Comparison of ENCODE assay signal across 20 cellular contexts in genomic region chr14:33499687-33500086, GRCh38.
A peak's percentile ranks its signal among the peaks of the same experiment; 100 is the strongest.
DNase-seq lines count a peak whose midpoint lies in the region; ATAC-seq, FAIRE-seq and TF ChIP-seq lines count a peak whose summit lies in the region.
"Had no signal": no experiment of that assay in that cellular context is flagged by ENCODE, and none has a peak within 500 bp of the region (broad histone marks: within the 10 kb centered on the region; RNA-seq: fewer than 3 reads in every experiment).

No MANE protein-coding gene starts in this region.

- peak overlapping the region; percentile 78 for H2AFZ ChIP-seq in endothelial cell of umbilical vein (ENCODE audit: low read depth, low read length)

- intact Hi-C loops in left ventricle myocardium superior (cut with micrococcal nuclease) (no loop called here), cardiac septum (cut with DNase I) (no loop called here), endothelial cell of umbilical vein (cut with micrococcal nuclease) (no loop called here), kidney (cut with DNase I) (no loop called here)

- CTCF ChIA-PET in endothelial cell of umbilical vein (lab: Charles Lee) = no interaction called here

- H3K4me3 Mint-ChIP-seq in neural crest cell = peak overlapping the region; percentile 19

- H3K4me1 Mint-ChIP-seq in neural crest cell = peaks cover 12% of the 10 kb centered on the region

- no peaks in the 10 kb centered on the region for H3K36me3 ChIP-seq in endothelial cell of umbilical vein (ENCODE audit: control insufficient read depth in 2 of 2, extremely low read depth in 1 of 2, insufficient read depth in 2 of 2, low read length in 2 of 2)
- no peaks in the 10 kb centered on the region for H3K36me3 ChIP-seq in WERI-Rb-1
- no peaks in the 10 kb centered on the region for H3K36me3 ChIP-seq in kidney (ENCODE audit: control insufficient read depth in 1 of 2, insufficient read depth in 2 of 2, low read length in 2 of 2)

- peaks cover 12% of the 10 kb centered on the region for H3K36me3 Mint-ChIP-seq in neural crest cell (ENCODE audit: low read depth)

- H3K4me2 ChIP-seq in endothelial cell of umbilical vein (ENCODE audit: insufficient read depth, low read length) = peak overlapping the region; percentile 84

- TF ChIP-seq POLR2A in endothelial cell of umbilical vein (IDR thresholded peaks at IDR 0.05; ENCODE audit: low read depth, low read length) = no peak

- no peak for TF ChIP-seq CTCF in endothelial cell of umbilical vein (IDR thresholded peaks at IDR 0.05; ENCODE audit: extremely low read depth in 1 of 2, insufficient read depth in 1 of 2, low read depth in 1 of 2, low read length in 2 of 2)
- no peak for TF ChIP-seq CTCF in neural crest cell (conservative IDR thresholded peaks at IDR 0.05)
- TF ChIP-seq CTCF in WERI-Rb-1 (IDR thresholded peaks at IDR 0.05; ENCODE audit: low read depth, low read length) = no peak
- TF ChIP-seq CTCF in kidney (IDR thresholded peaks at IDR 0.05; ENCODE audit: borderline replicate concordance, extremely low read depth, insufficient read depth) = no peak

- H3K9me3 ChIP-seq in endothelial cell of umbilical vein (replicated peaks; ENCODE audit: control insufficient read depth, insufficient read depth, low read length) (no peaks in the 10 kb centered on the region), WERI-Rb-1 (ENCODE audit: severe bottlenecking) (no peaks in the 10 kb centered on the region), kidney (ENCODE audit: control insufficient read depth in 1 of 2, low read length in 2 of 2) (peaks cover 0 to 3% of the 10 kb centered on the region in 2 donors)

- no peaks in the 10 kb centered on the region for H3K27me3 Mint-ChIP-seq in neural crest cell (ENCODE audit: low read depth)

- no peaks in the 10 kb centered on the region for H3K9me1 ChIP-seq in endothelial cell of umbilical vein (replicated peaks; ENCODE audit: control insufficient read depth, extremely low read depth, insufficient read depth, low read length)

- H3K4me1 ChIP-seq in endothelial cell of umbilical vein (ENCODE audit: control insufficient read depth, extremely low read depth, insufficient read depth, low read length) (peaks cover 9% of the 10 kb centered on the region), kidney (ENCODE audit: control insufficient read depth in 1 of 2, insufficient read depth in 1 of 2, low read depth in 1 of 2, low read length in 2 of 2) (no peaks in the 10 kb centered on the region)

- H3K27ac ChIP-seq in endothelial cell of umbilical vein (ENCODE audit: insufficient read depth, low read depth, low read length) (no peak overlapping the region), WERI-Rb-1 (no peak overlapping the region), kidney (ENCODE audit: low read depth in 2 of 2, low read length in 2 of 2) (no peak overlapping the region)

- peak overlapping the region; percentile 95 for H3K27ac Mint-ChIP-seq in neural crest cell (ENCODE audit: unreplicated experiment)

- POLR2A ChIA-PET in endothelial cell of umbilical vein (lab: Charles Lee) = no interaction called here

- FAIRE-seq in endothelial cell of umbilical vein (lab: Jason Lieb, UNC) = peak; percentile 48
- no peak for FAIRE-seq in kidney (lab: Jason Lieb, UNC)
- FAIRE-seq: A204.1, HepG2, RCC 7860 had no signal

- H3K79me2 ChIP-seq in endothelial cell of umbilical vein (ENCODE audit: control insufficient read depth, insufficient read depth, low read length) = no peaks in the 10 kb centered on the region

- BruUV-seq in endothelial cell of umbilical vein (replicated peaks; lab: Mats Ljungman, UMichigan) = no TSS peak

- dilution Hi-C loops in endothelial cell of umbilical vein (cut with MboI; ENCODE audit: extremely low pct_ligation_motif_present, low sequenced_read_pairs) = no loop called here

- H3K9me3 Mint-ChIP-seq in neural crest cell = peaks cover 14% of the 10 kb centered on the region

- ATAC-seq in left ventricle myocardium superior = peak; percentile 25
- ATAC-seq in GM18858 (IDR thresholded peaks at IDR 0.05; ENCODE audit: unreplicated experiment) = no peak
- ATAC-seq in GM18519 (IDR thresholded peaks at IDR 0.05; ENCODE audit: low FRiP score, unreplicated experiment) = no peak
- ATAC-seq: HepG2 had no signal

- DNase-seq in left ventricle myocardium superior = no peak
- no peak for DNase-seq in cardiac septum (ENCODE audit: low spot score)
- peak; percentile 55 for DNase-seq in endothelial cell of umbilical vein (ENCODE audit: low read depth, low spot score)
- DNase-seq in neural crest cell (ENCODE audit: low read depth, low spot score) = no peak
- no peak for DNase-seq in WERI-Rb-1
- no peak for DNase-seq in kidney
- DNase-seq: C1 segment of cervical spinal cord, DMS153, H7, MM.1S, NCI-H1105 treated with DMSO at 0.1 percent for 48 hours, NCI-H187 treated with DMSO at 0.1 percent for 48 hours, NCI-H2171, NCI-H446 treated with DMSO at 0.1 percent for 48 hours, NCI-H748 treated with DMSO at 0.1 percent for 48 hours had no signal

- H3K27me3 ChIP-seq in endothelial cell of umbilical vein (ENCODE audit: control insufficient read depth in 2 of 2, insufficient read depth in 2 of 2, low read length in 2 of 2) (no peaks in the 10 kb centered on the region), WERI-Rb-1 (ENCODE audit: insufficient read depth, low read depth, severe bottlenecking) (no peaks in the 10 kb centered on the region)

- H3K9ac ChIP-seq in endothelial cell of umbilical vein (replicated peaks; ENCODE audit: extremely low read depth, insufficient read depth, low read length) = peak overlapping the region; percentile 47
- H3K9ac ChIP-seq in kidney (ENCODE audit: low read length in 2 of 2) = no peak overlapping the region

- peak overlapping the region in 1 of 3 experiments; percentile 35 for H3K4me3 ChIP-seq in endothelial cell of umbilical vein (replicated peaks in 1 of 3; ENCODE audit: insufficient read depth in 1 of 3, low read depth in 1 of 3, low read length in 3 of 3)
- no peak overlapping the region for H3K4me3 ChIP-seq in WERI-Rb-1 (ENCODE audit: low read depth, low read length)
- H3K4me3 ChIP-seq in kidney (ENCODE audit: low read length in 2 of 2) = no peak overlapping the region

- H4K20me1 ChIP-seq in endothelial cell of umbilical vein (replicated peaks; ENCODE audit: control insufficient read depth, extremely low read depth, insufficient read depth, low read length) = no peaks in the 10 kb centered on the region

TF ChIP-seq in endothelial cell of umbilical vein, 7 proteins besides CTCF, POLR2A, EP300 and RAD21:
- TF ChIP-seq EZH2 (IDR thresholded peaks at IDR 0.05; ENCODE audit: borderline replicate concordance, low read depth, low read length, severe bottlenecking) (no peak), JUN (IDR thresholded peaks at IDR 0.05; ENCODE audit: borderline replicate concordance, insufficient read depth, insufficient read length, low read depth) (no peak), MYC (IDR thresholded peaks at IDR 0.05; ENCODE audit: low read depth, low read length) (no peak), GATA2 (IDR thresholded peaks at IDR 0.05; ENCODE audit: insufficient read depth, insufficient read length, low read depth, low read length) (no peak), MAX (IDR thresholded peaks at IDR 0.05; ENCODE audit: insufficient read depth, insufficient read length) (no peak), FOS (IDR thresholded peaks at IDR 0.05; ENCODE audit: borderline replicate concordance, insufficient read depth, low read length) (no peak), POLR2AphosphoS5 (IDR thresholded peaks at IDR 0.05; ENCODE audit: insufficient read depth, low read depth, low read length) (no peak)
